1 cellular context compared by ENCODE assay signal in the genomic region with DNA sequence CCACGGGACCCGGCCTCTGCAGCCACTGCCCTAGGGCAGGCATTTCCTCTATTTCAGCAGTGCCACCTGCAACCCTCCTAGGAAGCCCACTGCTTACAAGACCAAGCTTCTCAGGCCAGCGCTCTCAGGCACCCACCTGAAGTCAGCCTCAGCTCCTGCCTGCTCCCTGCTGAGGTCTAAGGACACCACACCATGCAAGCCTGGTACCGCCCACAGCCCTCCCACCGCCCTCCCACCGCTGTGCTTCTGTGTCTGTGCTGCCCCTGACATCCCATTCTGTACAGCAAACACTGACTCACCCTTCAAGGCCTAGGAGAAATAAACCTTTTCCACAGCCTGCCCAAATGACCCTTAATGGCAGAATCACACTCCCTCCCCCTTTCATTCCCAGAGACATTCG.
A peak's percentile ranks its signal among the peaks of the same experiment; 100 is the strongest.
TF ChIP-seq lines count a peak whose summit lies in the region.

No MANE protein-coding gene starts in this region.

TF ChIP-seq in IMR-90, 13 proteins besides CTCF, POLR2A, EP300 and RAD21 (continued from another document):
- TF ChIP-seq, protein P1, sequence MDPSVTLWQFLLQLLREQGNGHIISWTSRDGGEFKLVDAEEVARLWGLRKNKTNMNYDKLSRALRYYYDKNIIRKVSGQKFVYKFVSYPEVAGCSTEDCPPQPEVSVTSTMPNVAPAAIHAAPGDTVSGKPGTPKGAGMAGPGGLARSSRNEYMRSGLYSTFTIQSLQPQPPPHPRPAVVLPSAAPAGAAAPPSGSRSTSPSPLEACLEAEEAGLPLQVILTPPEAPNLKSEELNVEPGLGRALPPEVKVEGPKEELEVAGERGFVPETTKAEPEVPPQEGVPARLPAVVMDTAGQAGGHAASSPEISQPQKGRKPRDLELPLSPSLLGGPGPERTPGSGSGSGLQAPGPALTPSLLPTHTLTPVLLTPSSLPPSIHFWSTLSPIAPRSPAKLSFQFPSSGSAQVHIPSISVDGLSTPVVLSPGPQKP (IDR thresholded peaks at IDR 0.05; ENCODE audit: borderline replicate concordance, low read depth, low read length): no peak
- TF ChIP-seq FOS (IDR thresholded peaks at IDR 0.05; ENCODE audit: low read depth, low read length) (peak; percentile 46; the same call in 1 of the 2 replicates), CEBPB (IDR thresholded peaks at IDR 0.05; ENCODE audit: low read depth, low read length) (no peak)
